In genomic region chr16:80347900-80348299, GRCh38 we compare ENCODE assay signal across 14 cellular contexts.
DNase-seq lines count a peak whose midpoint lies in the region; ATAC-seq and TF ChIP-seq lines count a peak whose summit lies in the region.
"Had no signal": no experiment of that assay in that cellular context is flagged by ENCODE, and none has a peak within 500 bp of the region (broad histone marks: within the 10 kb centered on the region; RNA-seq: fewer than 3 reads in every experiment).

No MANE protein-coding gene starts in this region.

- H3K9me3 Mint-ChIP-seq in osteocyte (ENCODE audit: unreplicated experiment) (peaks cover 11% of the 10 kb centered on the region), mesothelial cell of epicardium (peaks cover 12% of the 10 kb centered on the region)
- peaks cover 0 to 5% of the 10 kb centered on the region in 2 donors for H3K9me3 Mint-ChIP-seq in stimulated activated naive CD8-positive, alpha-beta T cell treated with anti-CD3 and anti-CD28 coated beads, Interleukin-15, amount 100 ng/mL, for 72 hours

- no peak overlapping the region for H3K4me3 Mint-ChIP-seq in osteocyte (ENCODE audit: unreplicated experiment)
- H3K4me3 Mint-ChIP-seq in mesothelial cell of epicardium: no peak overlapping the region
- no peak overlapping the region for H3K4me3 Mint-ChIP-seq in stimulated activated naive CD8-positive, alpha-beta T cell treated with anti-CD3 and anti-CD28 coated beads, Interleukin-15, amount 100 ng/mL, for 72 hours
- H3K4me3 Mint-ChIP-seq: naive thymus-derived CD8-positive, alpha-beta T cell had no signal

- H3K27ac Mint-ChIP-seq in osteocyte (ENCODE audit: unreplicated experiment) (no peak overlapping the region), mesothelial cell of epicardium (no peak overlapping the region)
- H3K27ac Mint-ChIP-seq in stimulated activated naive CD8-positive, alpha-beta T cell treated with anti-CD3 and anti-CD28 coated beads, Interleukin-15, amount 100 ng/mL, for 72 hours: no peak overlapping the region

- H3K36me3 Mint-ChIP-seq in osteocyte (ENCODE audit: unreplicated experiment): no peaks in the 10 kb centered on the region
- H3K36me3 Mint-ChIP-seq in mesothelial cell of epicardium: no peaks in the 10 kb centered on the region

- ATAC-seq in Right ventricle myocardium superior (ENCODE audit: poor library complexity): peak; percentile 73
- ATAC-seq in stimulated activated naive CD8-positive, alpha-beta T cell treated with anti-CD3 and anti-CD28 coated beads, Interleukin-15, amount 100 ng/mL, for 72 hours: no peak
- ATAC-seq: K562; naive thymus-derived CD8-positive, alpha-beta T cell had no signal

- DNase-seq in AG10803 (ENCODE audit: low read depth) (peak; percentile 23), amygdala (lab: John Stamatoyannopoulos, UW) (peak in 37 of 56 donors; percentile 2 to 75 (median 34)), Right ventricle myocardium superior (peak; percentile 78), osteocyte (ENCODE audit: extremely low spot score, unreplicated experiment) (peak; percentile 80), mesothelial cell of epicardium (ENCODE audit: low spot score in 2 of 2, unreplicated experiment in 2 of 2) (no peak), cortex of kidney (lab: John Stamatoyannopoulos, UW) (no peak)
- DNase-seq in activated CD4-positive, alpha-beta T cell treated with anti-CD3 and anti-CD28 coated beads for 48 hours: no peak
- DNase-seq in stimulated activated naive CD8-positive, alpha-beta T cell treated with anti-CD3 and anti-CD28 coated beads, Interleukin-15, amount 100 ng/mL, for 72 hours: no peak
- DNase-seq: activated naive CD4-positive, alpha-beta T cell treated with anti-CD3 and anti-CD28 coated beads, Interleukin-2, amount 50 U/mL, for 16 hours; DMS153; naive thymus-derived CD8-positive, alpha-beta T cell; NCI-H187 had no signal

- no peak overlapping the region for H3K4me3 ChIP-seq in AG10803 (ENCODE audit: low read length)
- H3K4me3 ChIP-seq: K562, smooth muscle cell had no signal

- intact Hi-C loops in Right ventricle myocardium superior (cut with DNase I): no loop called here

- H3K27me3 Mint-ChIP-seq in osteocyte (ENCODE audit: unreplicated experiment) (peaks cover 8% of the 10 kb centered on the region), mesothelial cell of epicardium (ENCODE audit: low read depth) (peaks cover 5% of the 10 kb centered on the region)
- no peaks in the 10 kb centered on the region for H3K27me3 Mint-ChIP-seq in stimulated activated naive CD8-positive, alpha-beta T cell treated with anti-CD3 and anti-CD28 coated beads, Interleukin-15, amount 100 ng/mL, for 72 hours

- H3K4me1 Mint-ChIP-seq in osteocyte (ENCODE audit: unreplicated experiment): peaks cover 21% of the 10 kb centered on the region
- no peaks in the 10 kb centered on the region for H3K4me1 Mint-ChIP-seq in mesothelial cell of epicardium
- no peaks in the 10 kb centered on the region for H3K4me1 Mint-ChIP-seq in stimulated activated naive CD8-positive, alpha-beta T cell treated with anti-CD3 and anti-CD28 coated beads, Interleukin-15, amount 100 ng/mL, for 72 hours
- H3K4me1 Mint-ChIP-seq: naive thymus-derived CD8-positive, alpha-beta T cell had no signal

- TF ChIP-seq CTCF in AG10803 (conservative IDR thresholded peaks at IDR 0.05; ENCODE audit: low read length) (no peak), osteocyte (IDR thresholded peaks at IDR 0.05) (no peak), mesothelial cell of epicardium (IDR thresholded peaks at IDR 0.05; ENCODE audit: unreplicated experiment) (no peak)

Comparison
In these comparisons a context has a peak if more than half of its experiments do, and no peak if none do; other contexts are left out.
1. DNase-seq: peak in AG10803 (single experiment), amygdala (37 of 56), Right ventricle myocardium superior (single experiment) and osteocyte (single experiment); none in mesothelial cell of epicardium (0 of 2), activated CD4-positive, alpha-beta T cell treated with anti-CD3 and anti-CD28 coated beads for 48 hours (single experiment), stimulated activated naive CD8-positive, alpha-beta T cell treated with anti-CD3 and anti-CD28 coated beads, Interleukin-15, amount 100 ng/mL, for 72 hours (0 of 2) and cortex of kidney (single experiment).